ENCODE assay signal across 8 cellular contexts in the genomic region with DNA sequence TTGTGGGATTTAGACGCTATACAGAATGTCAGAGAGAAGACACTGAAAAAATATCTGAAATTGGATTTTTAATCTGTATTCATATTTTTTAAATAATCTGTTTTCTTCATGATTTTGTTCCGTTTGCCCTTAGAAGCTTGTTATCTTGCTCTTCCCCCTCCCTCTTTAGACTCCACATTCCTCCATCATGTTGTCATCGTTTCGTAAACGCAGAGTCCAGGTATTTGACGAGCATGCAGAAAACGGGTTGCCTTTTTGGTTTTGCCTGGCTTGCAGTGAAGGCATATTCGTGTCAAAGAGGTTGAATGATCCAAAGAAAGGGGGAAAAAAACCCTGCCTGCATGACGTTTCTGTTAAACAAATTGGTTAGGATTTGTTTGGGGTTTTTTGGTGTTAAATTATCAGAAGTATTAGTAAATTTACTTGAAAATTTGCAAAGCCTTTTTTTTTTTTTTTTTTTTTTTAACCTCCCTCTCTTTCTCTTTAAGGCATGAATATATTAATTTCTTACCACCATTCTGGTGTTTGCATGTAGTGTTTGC. TPM values are rescaled to one million over a fixed set of nuclear protein-coding genes. Genes with fewer than 3 reads are reported as not detected.
A peak's percentile ranks its signal among the peaks of the same experiment; 100 is the strongest.
DNase-seq lines count a peak whose midpoint lies in the region; ATAC-seq, FAIRE-seq and TF ChIP-seq lines count a peak whose summit lies in the region.

No MANE protein-coding gene starts in this region.

- FAIRE-seq in keratinocyte (lab: Jason Lieb, UNC) (no peak), frontal cortex (lab: Jason Lieb, UNC) (no peak)

- H2AFZ ChIP-seq in keratinocyte (ENCODE audit: control insufficient read depth, low read length), result no peak overlapping the region

- no peaks in the 10 kb centered on the region for H3K36me3 ChIP-seq in cardiac muscle cell
- no peaks in the 10 kb centered on the region for H3K36me3 ChIP-seq in keratinocyte (ENCODE audit: control insufficient read depth in 2 of 2, extremely low read depth in 1 of 2, insufficient read depth in 2 of 2, low read length in 2 of 2)
- H3K36me3 ChIP-seq in upper lobe of right lung, result no peaks in the 10 kb centered on the region

- H3K4me3 ChIP-seq in cardiac muscle cell, result no peak overlapping the region
- peak overlapping the region; percentile 90 to 91 (median 91) for H3K4me3 ChIP-seq in keratinocyte (ENCODE audit: control insufficient read depth in 2 of 3, extremely low read depth in 1 of 3, insufficient read depth in 2 of 3, low read depth in 1 of 3, low read length in 3 of 3)
- H3K4me3 ChIP-seq in upper lobe of right lung, result peak overlapping the region; percentile 95

- dilution Hi-C loops in keratinocyte (cut with MboI; ENCODE audit: extremely low pct_ligation_motif_present, low sequenced_read_pairs), result no loop called here

- H3K9me1 ChIP-seq in keratinocyte (ENCODE audit: control insufficient read depth, extremely low read depth, insufficient read depth, low read length), result no peaks in the 10 kb centered on the region

- H3K9me3 ChIP-seq in cardiac muscle cell (ENCODE audit: low read depth), result no peaks in the 10 kb centered on the region
- no peaks in the 10 kb centered on the region for H3K9me3 ChIP-seq in keratinocyte (ENCODE audit: control insufficient read depth, low read depth, low read length)
- H3K9me3 ChIP-seq in upper lobe of right lung, result no peaks in the 10 kb centered on the region

- DNase-seq in cardiac muscle cell (ENCODE audit: low read depth in 1 of 2, low spot score in 1 of 2) (peak; percentile 64 to 84), cardiac septum (ENCODE audit: low spot score) (no peak), astrocyte of the hippocampus (ENCODE audit: low read depth, low spot score) (peak; percentile 87), keratinocyte (ENCODE audit: low read depth, low spot score) (no peak), upper lobe of right lung (no peak), frontal cortex (ENCODE audit: low spot score in 2 of 2) (no peak), NCI-H1092 (lab: John Stamatoyannopoulos, UW) (no peak)
- no peak for DNase-seq in activated CD4-positive, alpha-beta T cell treated with anti-CD3 and anti-CD28 coated beads for 48 hours

- peaks cover 63% of the 10 kb centered on the region for H3K79me2 ChIP-seq in keratinocyte (ENCODE audit: control insufficient read depth, insufficient read depth, low read length)

- intact Hi-C loops in cardiac septum (cut with DNase I), result no loop called here
- intact Hi-C loops in upper lobe of right lung (cut with DNase I), result no loop called here

- peaks cover 49% of the 10 kb centered on the region for H3K4me1 ChIP-seq in cardiac muscle cell (ENCODE audit: low read depth)
- peaks cover 60% of the 10 kb centered on the region for H3K4me1 ChIP-seq in keratinocyte (ENCODE audit: control insufficient read depth, extremely low read depth, insufficient read depth, low read length)
- H3K4me1 ChIP-seq in upper lobe of right lung, result peaks cover 76% of the 10 kb centered on the region

- ATAC-seq in upper lobe of right lung, result no peak

- no peak for TF ChIP-seq CTCF in cardiac muscle cell (IDR thresholded peaks at IDR 0.05; ENCODE audit: low read depth, low read length)
- no peak for TF ChIP-seq CTCF in keratinocyte (optimal IDR thresholded peaks at IDR 0.05 in 1 of 3, IDR thresholded peaks at IDR 0.05 in 1 of 3, conservative IDR thresholded peaks at IDR 0.05 in 1 of 3; ENCODE audit: extremely low read depth in 1 of 3, insufficient read depth in 2 of 3, low read length in 3 of 3)
- no peak for TF ChIP-seq CTCF in upper lobe of right lung (IDR thresholded peaks at IDR 0.05)

- peak overlapping the region; percentile 94 for H3K27ac ChIP-seq in cardiac muscle cell
- peak overlapping the region; percentile 52 for H3K27ac ChIP-seq in keratinocyte (ENCODE audit: control insufficient read depth, insufficient read depth, low read length)
- peak overlapping the region; percentile 94 for H3K27ac ChIP-seq in upper lobe of right lung

- H3K27me3 ChIP-seq in cardiac muscle cell (no peaks in the 10 kb centered on the region), keratinocyte (ENCODE audit: control insufficient read depth, extremely low read depth, insufficient read depth, low read length) (no peaks in the 10 kb centered on the region), upper lobe of right lung (no peaks in the 10 kb centered on the region)

- peak overlapping the region; percentile 79 for H3K4me2 ChIP-seq in keratinocyte (ENCODE audit: control insufficient read depth, extremely low read depth, insufficient read depth, low read depth, low read length)

- peaks cover 22% of the 10 kb centered on the region for H4K20me1 ChIP-seq in keratinocyte (ENCODE audit: control insufficient read depth, extremely low read depth, insufficient read depth, low read length)

- H3K9ac ChIP-seq in keratinocyte (ENCODE audit: control insufficient read depth, extremely low read depth, insufficient read depth, low read length), result no peak overlapping the region

RNA-seq across cellular contexts. Expression of a gene that starts 2.9 kb away (rescaled TPM):
- total RNA-seq in cardiac muscle cell (207 and 227 TPM in 2 replicates), cardiac septum (380 TPM), upper lobe of right lung (358 TPM), frontal cortex (810 TPM)
- polyA plus RNA-seq in cardiac muscle cell (118 TPM in 2 replicates), keratinocyte (98.7 to 112 TPM (median 101 TPM) in 3 replicates)
- polyA plus RNA-seq in keratinocyte (2011; ENCODE audit: low read depth), result 251 TPM
- 67.2 and 80.4 TPM in 2 replicates for polyA plus RNA-seq in keratinocyte (2011; cell fraction: cytosol; rRNA removed)
- polyA plus RNA-seq in keratinocyte (2011; cell fraction: nucleus; rRNA removed), result 427 and 525 TPM in 2 replicates
- 134 and 162 TPM in 2 replicates for polyA plus RNA-seq in keratinocyte (2012; ENCODE audit: low replicate concordance)
- polyA minus RNA-seq in keratinocyte, result 399 to 611 TPM (median 401 TPM) in 3 replicates
- 139 TPM for polyA minus RNA-seq in keratinocyte (2011; cell fraction: cytosol; rRNA and poly(A)+ RNA removed)
- 592 and 724 TPM in 2 replicates for polyA minus RNA-seq in keratinocyte (2011; cell fraction: nucleus; rRNA and poly(A)+ RNA removed)

RNA-seq across cellular contexts. Expression of a gene that starts 50.7 kb away (rescaled TPM):
- total RNA-seq in cardiac muscle cell, result 20.6 and 22.4 TPM in 2 replicates
- polyA plus RNA-seq in cardiac muscle cell, result 16.3 and 28.4 TPM in 2 replicates
- total RNA-seq in cardiac septum, result 20.2 TPM
- polyA plus RNA-seq in keratinocyte, result 22.2 to 28.3 TPM (median 24.4 TPM) in 3 replicates
- polyA plus RNA-seq in keratinocyte (2011; ENCODE audit: low read depth), result 13.4 TPM
- 18.0 and 23.1 TPM in 2 replicates for polyA plus RNA-seq in keratinocyte (2011; cell fraction: cytosol; rRNA removed)
- polyA plus RNA-seq in keratinocyte (2011; cell fraction: nucleus; rRNA removed), result 23.0 and 25.5 TPM in 2 replicates
- polyA plus RNA-seq in keratinocyte (2012; ENCODE audit: low replicate concordance), result 15.4 and 21.4 TPM in 2 replicates
- polyA minus RNA-seq in keratinocyte, result 13.8 to 31.9 TPM (median 27.4 TPM) in 3 replicates
- polyA minus RNA-seq in keratinocyte (2011; cell fraction: cytosol; rRNA and poly(A)+ RNA removed), result 20.7 TPM
- polyA minus RNA-seq in keratinocyte (2011; cell fraction: nucleus; rRNA and poly(A)+ RNA removed), result 13.3 and 20.3 TPM in 2 replicates
- 21.8 TPM for total RNA-seq in upper lobe of right lung
- total RNA-seq in frontal cortex, result 21.6 TPM

Comparison
In these comparisons a context has a peak if more than half of its experiments do, and no peak if none do; other contexts are left out.
1. DNase-seq: peak in cardiac muscle cell (2 of 2) and astrocyte of the hippocampus (single experiment); none in cardiac septum (single experiment), keratinocyte (single experiment), upper lobe of right lung (single experiment), activated CD4-positive, alpha-beta T cell treated with anti-CD3 and anti-CD28 coated beads for 48 hours (single experiment), frontal cortex (0 of 2) and NCI-H1092 (single experiment).
2. Peak in every context shown above with its lines, with median percentiles within 50 percentile points of each other: H3K27ac ChIP-seq.